8 cellular contexts compared by ENCODE assay signal in genomic region chr5:80181618-80182211, GRCh38.
DNase-seq lines count a peak whose midpoint lies in the region; ATAC-seq and TF ChIP-seq lines count a peak whose summit lies in the region.

No MANE protein-coding gene starts in this region.

- H3K4me1 ChIP-seq in lower lobe of right lung, result peaks cover 45% of the 10 kb centered on the region

- CTCF ChIA-PET in activated naive CD4-positive, alpha-beta T cell treated with anti-CD3 and anti-CD28 coated beads for 36 hours (lab: Charles Lee), result interaction anchor here (0.6 to 1.5 kb wide), 7 partner anchors 11 to 97 kb away, joined by 3 to 5 read pairs (median 4); no protein-coding TSS in a partner anchor

- TF ChIP-seq CTCF in lower lobe of right lung (IDR thresholded peaks at IDR 0.05), result no peak

- ATAC-seq in lower lobe of right lung (peak; percentile 72 to 75), GM21447 (IDR thresholded peaks at IDR 0.05; ENCODE audit: unreplicated experiment) (no peak), HG02840 (IDR thresholded peaks at IDR 0.05; ENCODE audit: low FRiP score, unreplicated experiment) (no peak)

- H3K36me3 ChIP-seq in lower lobe of right lung, result peaks cover 6% of the 10 kb centered on the region

- H3K4me3 Mint-ChIP-seq in activated naive CD4-positive, alpha-beta T cell treated with anti-CD3 and anti-CD28 coated beads for 36 hours, result peak overlapping the region; percentile 54

- H3K27ac Mint-ChIP-seq in activated naive CD4-positive, alpha-beta T cell treated with anti-CD3 and anti-CD28 coated beads for 36 hours, result peak overlapping the region; percentile 83

- no peaks in the 10 kb centered on the region for H3K27me3 ChIP-seq in lower lobe of right lung (ENCODE audit: low read depth)

- peaks cover 87% of the 10 kb centered on the region for H3K4me1 Mint-ChIP-seq in activated naive CD4-positive, alpha-beta T cell treated with anti-CD3 and anti-CD28 coated beads for 36 hours (ENCODE audit: low read depth)

- H3K9me3 ChIP-seq in lower lobe of right lung, result no peaks in the 10 kb centered on the region

- no peak overlapping the region for H3K4me3 ChIP-seq in lower lobe of right lung

- DNase-seq in DMS153 (lab: John Stamatoyannopoulos, UW), result peak; percentile 73
- DNase-seq in NCI-H2029 (lab: John Stamatoyannopoulos, UW), result peak; percentile 81
- peak; percentile 69 for DNase-seq in activated naive CD4-positive, alpha-beta T cell treated with anti-CD3 and anti-CD28 coated beads for 36 hours
- DNase-seq in lower lobe of right lung, result peak; percentile 77
- DNase-seq in putamen (ENCODE audit: low spot score), result no peak
- no peak for DNase-seq in pons (ENCODE audit: low spot score)

- H3K36me3 Mint-ChIP-seq in activated naive CD4-positive, alpha-beta T cell treated with anti-CD3 and anti-CD28 coated beads for 36 hours (ENCODE audit: low read depth), result peaks cover 14% of the 10 kb centered on the region

- no peaks in the 10 kb centered on the region for H3K9me3 Mint-ChIP-seq in activated naive CD4-positive, alpha-beta T cell treated with anti-CD3 and anti-CD28 coated beads for 36 hours

- intact Hi-C loops in activated naive CD4-positive, alpha-beta T cell treated with anti-CD3 and anti-CD28 coated beads for 36 hours (cut with micrococcal nuclease), result loop anchor here (1.0 to 10.0 kb wide), 5 partner anchors 16 to 947 kb away; partner anchors contain the start of gene JMY
- intact Hi-C loops in lower lobe of right lung (cut with DNase I), result no loop called here

- H3K27ac ChIP-seq in lower lobe of right lung, result peak overlapping the region; percentile 66

- H3K27me3 Mint-ChIP-seq in activated naive CD4-positive, alpha-beta T cell treated with anti-CD3 and anti-CD28 coated beads for 36 hours (ENCODE audit: low read depth), result no peaks in the 10 kb centered on the region

Comparison
In these comparisons a context has a peak if more than half of its experiments do, and no peak if none do; other contexts are left out.
1. DNase-seq: peak in DMS153 (single experiment), NCI-H2029 (single experiment), activated naive CD4-positive, alpha-beta T cell treated with anti-CD3 and anti-CD28 coated beads for 36 hours (single experiment) and lower lobe of right lung (single experiment); none in putamen (single experiment) and pons (single experiment).
2. ATAC-seq: peak in lower lobe of right lung (2 of 2); none in GM21447 (single experiment) and HG02840 (single experiment).